ENCODE assay signal across 8 cellular contexts in genomic region chr4:75724066-75724866, GRCh38. TPM values are rescaled to one million over a fixed set of nuclear protein-coding genes. Genes with fewer than 3 reads are reported as not detected.
A peak's percentile ranks its signal among the peaks of the same experiment; 100 is the strongest.
DNase-seq lines count a peak whose midpoint lies in the region; ATAC-seq, FAIRE-seq and TF ChIP-seq lines count a peak whose summit lies in the region.

A gene with protein sequence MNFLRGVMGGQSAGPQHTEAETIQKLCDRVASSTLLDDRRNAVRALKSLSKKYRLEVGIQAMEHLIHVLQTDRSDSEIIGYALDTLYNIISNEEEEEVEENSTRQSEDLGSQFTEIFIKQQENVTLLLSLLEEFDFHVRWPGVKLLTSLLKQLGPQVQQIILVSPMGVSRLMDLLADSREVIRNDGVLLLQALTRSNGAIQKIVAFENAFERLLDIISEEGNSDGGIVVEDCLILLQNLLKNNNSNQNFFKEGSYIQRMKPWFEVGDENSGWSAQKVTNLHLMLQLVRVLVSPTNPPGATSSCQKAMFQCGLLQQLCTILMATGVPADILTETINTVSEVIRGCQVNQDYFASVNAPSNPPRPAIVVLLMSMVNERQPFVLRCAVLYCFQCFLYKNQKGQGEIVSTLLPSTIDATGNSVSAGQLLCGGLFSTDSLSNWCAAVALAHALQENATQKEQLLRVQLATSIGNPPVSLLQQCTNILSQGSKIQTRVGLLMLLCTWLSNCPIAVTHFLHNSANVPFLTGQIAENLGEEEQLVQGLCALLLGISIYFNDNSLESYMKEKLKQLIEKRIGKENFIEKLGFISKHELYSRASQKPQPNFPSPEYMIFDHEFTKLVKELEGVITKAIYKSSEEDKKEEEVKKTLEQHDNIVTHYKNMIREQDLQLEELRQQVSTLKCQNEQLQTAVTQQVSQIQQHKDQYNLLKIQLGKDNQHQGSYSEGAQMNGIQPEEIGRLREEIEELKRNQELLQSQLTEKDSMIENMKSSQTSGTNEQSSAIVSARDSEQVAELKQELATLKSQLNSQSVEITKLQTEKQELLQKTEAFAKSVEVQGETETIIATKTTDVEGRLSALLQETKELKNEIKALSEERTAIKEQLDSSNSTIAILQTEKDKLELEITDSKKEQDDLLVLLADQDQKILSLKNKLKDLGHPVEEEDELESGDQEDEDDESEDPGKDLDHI (plus strand): TSS chr4:75724577. CDS start chr4:75724820, 243 bp downstream.

- H2BK5ac ChIP-seq in mesendoderm (ENCODE audit: low read length) = peak within 1 kb of the TSS; percentile 76

- H4K5ac ChIP-seq in mesendoderm (ENCODE audit: low read length) = peak within 1 kb of the TSS; percentile 78

- peak within 1 kb of the TSS; percentile 69 for H3K18ac ChIP-seq in mesendoderm (ENCODE audit: low read length)

- peaks cover 3% of the 10 kb centered on the region for H3K79me1 ChIP-seq in mesendoderm (ENCODE audit: low read length)

- H3K4me1 ChIP-seq in HUES48 (ENCODE audit: control insufficient read depth, insufficient read depth, low read length) (peaks cover 26% of the 10 kb centered on the region), NT2/D1 (ENCODE audit: insufficient read depth, insufficient read length) (peaks cover 3% of the 10 kb centered on the region), endocrine pancreas (ENCODE audit: control insufficient read depth, insufficient read depth, low read length) (peaks cover 14% of the 10 kb centered on the region), mesendoderm (ENCODE audit: control insufficient read depth, low read depth, low read length) (peaks cover 2% of the 10 kb centered on the region)

- H3K36me3 ChIP-seq in HUES48 (ENCODE audit: control insufficient read depth, insufficient read depth, low read length) (peaks cover 13% of the 10 kb centered on the region), NT2/D1 (ENCODE audit: insufficient read depth, insufficient read length, low read length) (peaks cover 19% of the 10 kb centered on the region), endocrine pancreas (ENCODE audit: control insufficient read depth, insufficient read depth, low read length) (no peaks in the 10 kb centered on the region), mesendoderm (ENCODE audit: control insufficient read depth, insufficient read depth, low read length) (no peaks in the 10 kb centered on the region)

- CTCF ChIA-PET in activated CD8-positive, alpha-beta memory T cell treated with anti-CD3 and anti-CD28 coated beads, Interleukin-2, amount 10 ng/mL, durations not matched to agents 7 days and 5 days (lab: Charles Lee) = interaction anchor here (0.7 to 3.7 kb wide), 33 partner anchors 9 to 487 kb away, joined by 3 to 55 read pairs (median 4); partner anchors contain the start of genes CDKL2, G3BP2, ODAPH and RCHY1

- H3K9me3 ChIP-seq in HUES48 (ENCODE audit: control insufficient read depth, insufficient read depth, low read length) (no peaks in the 10 kb centered on the region), NT2/D1 (ENCODE audit: insufficient read depth, low read length) (no peaks in the 10 kb centered on the region), endocrine pancreas (ENCODE audit: control insufficient read depth, low read length) (no peaks in the 10 kb centered on the region)

- H3K27ac Mint-ChIP-seq in activated CD8-positive, alpha-beta memory T cell treated with anti-CD3 and anti-CD28 coated beads, Interleukin-2, amount 10 ng/mL, durations not matched to agents 7 days and 5 days = peak within 1 kb of the TSS; percentile 99

- H2BK15ac ChIP-seq in mesendoderm (replicated peaks; ENCODE audit: low read depth) = no peak within 1 kb of the TSS

- WGBS in mesendoderm (ENCODE audit: extremely low coverage, insufficient coverage, low lambda C conversion rate) = no CpG with 5 or more reads among the region's 48 CpGs

- H3K4me2 ChIP-seq in mesendoderm (ENCODE audit: low read length) = peak within 1 kb of the TSS; percentile 71

- H3K23ac ChIP-seq in mesendoderm (ENCODE audit: low read length) = peak within 1 kb of the TSS; percentile 7

- peak within 1 kb of the TSS; percentile 98 for H3K56ac ChIP-seq in mesendoderm (ENCODE audit: low read length)

- peaks cover 37% of the 10 kb centered on the region for H3K79me2 ChIP-seq in mesendoderm (ENCODE audit: control insufficient read depth, insufficient read depth, low read length)

- H3K4me3 Mint-ChIP-seq in activated CD8-positive, alpha-beta memory T cell treated with anti-CD3 and anti-CD28 coated beads, Interleukin-2, amount 10 ng/mL, durations not matched to agents 7 days and 5 days = peak within 1 kb of the TSS; percentile 99

- no peaks in the 10 kb centered on the region for H3K27me3 ChIP-seq in HUES48 (ENCODE audit: control insufficient read depth, insufficient read depth, low read length)
- no peaks in the 10 kb centered on the region for H3K27me3 ChIP-seq in NT2/D1 (ENCODE audit: insufficient read depth, insufficient read length)
- no peaks in the 10 kb centered on the region for H3K27me3 ChIP-seq in endocrine pancreas (ENCODE audit: control insufficient read depth, insufficient read depth, low read length)
- no peaks in the 10 kb centered on the region for H3K27me3 ChIP-seq in mesendoderm (ENCODE audit: insufficient read depth, low read length, poor library complexity)

- H3K27ac ChIP-seq in HUES48 (ENCODE audit: low read depth, low read length) (peak within 1 kb of the TSS; percentile 97), mesendoderm (ENCODE audit: low read depth, low read length) (peak within 1 kb of the TSS; percentile 92)

- H2AK5ac ChIP-seq in mesendoderm (ENCODE audit: low read length) = peak within 1 kb of the TSS; percentile 37

- H3K36me3 Mint-ChIP-seq in activated CD8-positive, alpha-beta memory T cell treated with anti-CD3 and anti-CD28 coated beads, Interleukin-2, amount 10 ng/mL, durations not matched to agents 7 days and 5 days = peaks cover 21% of the 10 kb centered on the region

- H3K27me3 Mint-ChIP-seq in activated CD8-positive, alpha-beta memory T cell treated with anti-CD3 and anti-CD28 coated beads, Interleukin-2, amount 10 ng/mL, durations not matched to agents 7 days and 5 days = no peaks in the 10 kb centered on the region

- DNase-seq in D721Med (ENCODE audit: insufficient read length, low spot score) (peak; percentile 41), NT2/D1 (ENCODE audit: low read depth, low spot score) (peak; percentile 94), mesendoderm (peak; percentile 99)
- peak; percentile 99 for DNase-seq in activated CD8-positive, alpha-beta memory T cell treated with anti-CD3 and anti-CD28 coated beads, Interleukin-2, amount 10 ng/mL, durations not matched to agents 7 days and 5 days
- DNase-seq in stimulated activated CD8-positive, alpha-beta memory T cell treated with anti-CD3 and anti-CD28 coated beads, Interleukin-15, amount 100 ng/mL, for 1 hour (ENCODE audit: low read depth) = peak; percentile 99

- H3K4ac ChIP-seq in mesendoderm (ENCODE audit: low read depth, low read length) = peak within 1 kb of the TSS; percentile 60

- no peaks in the 10 kb centered on the region for H3K9me3 Mint-ChIP-seq in activated CD8-positive, alpha-beta memory T cell treated with anti-CD3 and anti-CD28 coated beads, Interleukin-2, amount 10 ng/mL, durations not matched to agents 7 days and 5 days (ENCODE audit: low read depth)

- peak; percentile 78 for TF ChIP-seq CTCF in D721Med (IDR thresholded peaks at IDR 0.05; ENCODE audit: insufficient read depth, missing control alignments)

- FAIRE-seq in D721Med (lab: Jason Lieb, UNC) = no peak

- ATAC-seq in GM21390 (IDR thresholded peaks at IDR 0.05; ENCODE audit: unreplicated experiment) = peak; percentile 83
- peak; percentile 87 for ATAC-seq in activated CD8-positive, alpha-beta memory T cell treated with anti-CD3 and anti-CD28 coated beads, Interleukin-2, amount 10 ng/mL, durations not matched to agents 7 days and 5 days

- H2BK120ac ChIP-seq in mesendoderm (ENCODE audit: low read depth, low read length) = no peak within 1 kb of the TSS

- H3K9ac ChIP-seq in HUES48 (ENCODE audit: low read depth, low read length) (peak within 1 kb of the TSS; percentile 94), NT2/D1 (ENCODE audit: insufficient read length, low read depth) (peak within 1 kb of the TSS; percentile 96), endocrine pancreas (ENCODE audit: control insufficient read depth, insufficient read depth, low read length) (peak within 1 kb of the TSS; percentile 98), mesendoderm (ENCODE audit: low read length) (peak within 1 kb of the TSS; percentile 98)

- H3K4me1 Mint-ChIP-seq in activated CD8-positive, alpha-beta memory T cell treated with anti-CD3 and anti-CD28 coated beads, Interleukin-2, amount 10 ng/mL, durations not matched to agents 7 days and 5 days = peaks cover 48% of the 10 kb centered on the region

- peak within 1 kb of the TSS; percentile 74 for H3K4me3 ChIP-seq in HUES48 (ENCODE audit: low read depth, low read length)
- peak within 1 kb of the TSS; percentile 87 for H3K4me3 ChIP-seq in NT2/D1 (ENCODE audit: insufficient read length, low read depth)
- H3K4me3 ChIP-seq in endocrine pancreas (ENCODE audit: control insufficient read depth, insufficient read depth, low read length) = peak within 1 kb of the TSS; percentile 95
- H3K4me3 ChIP-seq in mesendoderm (ENCODE audit: low read length) = peak within 1 kb of the TSS; percentile 96

- H4K8ac ChIP-seq in mesendoderm (ENCODE audit: low read depth, low read length) = peak within 1 kb of the TSS; percentile 41

RNA-seq across cellular contexts. Expression of the gene that starts here (rescaled TPM):
- 10 to 100 TPM; 30.1 to 43.1 TPM for total RNA-seq in activated CD8-positive, alpha-beta memory T cell treated with anti-CD3 and anti-CD28 coated beads, Interleukin-2, amount 10 ng/mL, durations not matched to agents 7 days and 5 days
- 72.2 TPM for polyA plus RNA-seq in mesendoderm (2013, experiment 1 of 2)
- 73.5 TPM for polyA plus RNA-seq in mesendoderm (2013, experiment 2 of 2)

Comparison
In these comparisons a context has a peak if more than half of its experiments do, and no peak if none do; other contexts are left out.
1. Peak in every context shown above with its lines: DNase-seq, ATAC-seq, H3K4me3 ChIP-seq and H3K27ac ChIP-seq.
2. DNase-seq: peak in every context shown above with its lines; median percentile 99 in activated CD8-positive, alpha-beta memory T cell treated with anti-CD3 and anti-CD28 coated beads, Interleukin-2, amount 10 ng/mL, durations not matched to agents 7 days and 5 days; 99 in mesendoderm; 99 in stimulated activated CD8-positive, alpha-beta memory T cell treated with anti-CD3 and anti-CD28 coated beads, Interleukin-15, amount 100 ng/mL, for 1 hour; 94 in NT2/D1; 41 in D721Med.